19 cellular contexts compared by ENCODE assay signal in the genomic region with DNA sequence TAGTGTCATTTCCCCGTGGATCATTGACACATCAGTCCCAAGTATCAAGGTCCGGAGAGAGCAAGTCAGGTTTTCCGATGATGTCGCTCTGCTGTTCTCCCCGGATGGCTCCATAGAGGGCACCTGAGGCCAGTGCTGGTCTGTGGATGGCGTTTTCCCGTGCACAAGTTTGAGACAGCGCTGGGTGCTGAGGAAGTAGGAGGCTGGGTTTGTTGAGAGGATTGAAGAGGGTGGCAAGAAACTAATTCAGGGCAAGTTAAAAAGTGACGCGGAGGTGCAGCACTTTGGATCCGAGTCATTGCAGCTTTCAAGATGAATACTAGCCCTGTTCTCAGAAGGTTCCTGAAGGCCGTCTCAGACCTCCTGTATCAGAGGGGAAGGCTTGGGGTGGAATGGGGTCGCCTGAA. TPM values are rescaled to one million over a fixed set of nuclear protein-coding genes. Genes with fewer than 3 reads are reported as not detected.
DNase-seq lines count a peak whose midpoint lies in the region; ATAC-seq lines count a peak whose summit lies in the region.
"Had no signal": no experiment of that assay in that cellular context is flagged by ENCODE, and none has a peak within 500 bp of the region (broad histone marks: within the 10 kb centered on the region; RNA-seq: fewer than 3 reads in every experiment).

No MANE protein-coding gene starts in this region.

- H3K4me3 Mint-ChIP-seq in activated CD4-positive, alpha-beta T cell treated with anti-CD3 and anti-CD28 coated beads, Interleukin-2, amount 10 ng/mL, durations not matched to agents 24 days and 14 days: no peak overlapping the region
- H3K4me3 Mint-ChIP-seq: activated naive CD4-positive, alpha-beta T cell treated with anti-CD3 and anti-CD28 coated beads, Interleukin-2, amount 10 ng/mL, durations not matched to agents 7 days and 5 days; central memory CD8-positive, alpha-beta T cell had no signal

- no peak for DNase-seq in activated CD4-positive, alpha-beta T cell treated with anti-CD3 and anti-CD28 coated beads, Interleukin-2, amount 10 ng/mL, durations not matched to agents 24 days and 14 days
- DNase-seq in activated CD4-positive, alpha-beta T cell treated with anti-CD3 and anti-CD28 coated beads, Interleukin-2, amount 50 U/mL, for 4 hours: no peak
- peak; percentile 43 for DNase-seq in cerebellum (ENCODE audit: low spot score)
- DNase-seq in posterior vena cava (ENCODE audit: low spot score): peak; percentile 62
- DNase-seq in NCI-H526 treated with DMSO at 0.1 percent for 48 hours (lab: John Stamatoyannopoulos, UW): no peak
- no peak for DNase-seq in H7
- DNase-seq: activated naive CD4-positive, alpha-beta T cell treated with anti-CD3 and anti-CD28 coated beads, Interleukin-2, amount 10 ng/mL, durations not matched to agents 7 days and 5 days; erythroblast; lower lobe of right lung; NCI-H2081; occipital lobe; tibial artery had no signal

- H3K27me3 ChIP-seq in H7 (ENCODE audit: control insufficient read depth, insufficient read depth, low read length): no peaks in the 10 kb centered on the region
- H3K27me3 ChIP-seq: hepatocyte, tibial artery had no signal

- H3K4me3 ChIP-seq in H7 (ENCODE audit: insufficient read depth, low read depth, low read length): no peak overlapping the region
- H3K4me3 ChIP-seq: hepatocyte, lower lobe of right lung, SK-N-MC, smooth muscle cell, tibial artery had no signal

- ATAC-seq in GM19025 (IDR thresholded peaks at IDR 0.05; ENCODE audit: low read depth, unreplicated experiment) (peak; percentile 41), HG02884 (IDR thresholded peaks at IDR 0.05; ENCODE audit: unreplicated experiment) (no peak)

- no peaks in the 10 kb centered on the region for H3K9me3 Mint-ChIP-seq in activated CD4-positive, alpha-beta T cell treated with anti-CD3 and anti-CD28 coated beads, Interleukin-2, amount 10 ng/mL, durations not matched to agents 24 days and 14 days
- H3K9me3 Mint-ChIP-seq: activated naive CD4-positive, alpha-beta T cell treated with anti-CD3 and anti-CD28 coated beads, Interleukin-2, amount 10 ng/mL, durations not matched to agents 7 days and 5 days; central memory CD8-positive, alpha-beta T cell had no signal

- intact Hi-C loops in activated CD4-positive, alpha-beta T cell treated with anti-CD3 and anti-CD28 coated beads, Interleukin-2, amount 10 ng/mL, durations not matched to agents 24 days and 14 days (cut with micrococcal nuclease): no loop called here
- intact Hi-C loops in posterior vena cava (cut with DNase I): loop anchor here in 1 of 2 donors (10.0 kb wide), 1 partner anchor 174 kb away; no protein-coding TSS in a partner anchor

- H3K27ac Mint-ChIP-seq in activated CD4-positive, alpha-beta T cell treated with anti-CD3 and anti-CD28 coated beads, Interleukin-2, amount 10 ng/mL, durations not matched to agents 24 days and 14 days: peak overlapping the region; percentile 58
- H3K27ac Mint-ChIP-seq: activated naive CD4-positive, alpha-beta T cell treated with anti-CD3 and anti-CD28 coated beads, Interleukin-2, amount 10 ng/mL, durations not matched to agents 7 days and 5 days had no signal

- H3K27me3 Mint-ChIP-seq in activated CD4-positive, alpha-beta T cell treated with anti-CD3 and anti-CD28 coated beads, Interleukin-2, amount 10 ng/mL, durations not matched to agents 24 days and 14 days: no peaks in the 10 kb centered on the region
- H3K27me3 Mint-ChIP-seq: activated naive CD4-positive, alpha-beta T cell treated with anti-CD3 and anti-CD28 coated beads, Interleukin-2, amount 10 ng/mL, durations not matched to agents 7 days and 5 days; central memory CD8-positive, alpha-beta T cell had no signal

- peaks cover 27% of the 10 kb centered on the region for H3K4me1 Mint-ChIP-seq in activated CD4-positive, alpha-beta T cell treated with anti-CD3 and anti-CD28 coated beads, Interleukin-2, amount 10 ng/mL, durations not matched to agents 24 days and 14 days

- H3K36me3 Mint-ChIP-seq in activated CD4-positive, alpha-beta T cell treated with anti-CD3 and anti-CD28 coated beads, Interleukin-2, amount 10 ng/mL, durations not matched to agents 24 days and 14 days (ENCODE audit: low read depth): peaks cover 47% of the 10 kb centered on the region

- H3K36me3 ChIP-seq in H7 (replicated peaks; ENCODE audit: control insufficient read depth, insufficient read depth, low read length): peaks cover 3% of the 10 kb centered on the region; the same call in 1 of the 2 replicates

RNA-seq across cellular contexts. Expression of a gene that starts 7.7 kb away (rescaled TPM):
- total RNA-seq in activated CD4-positive, alpha-beta T cell treated with anti-CD3 and anti-CD28 coated beads, Interleukin-2, amount 10 ng/mL, durations not matched to agents 24 days and 14 days: 38.6 and 39.5 TPM in 2 replicates
- total RNA-seq in cerebellum (8.7 TPM), posterior vena cava (10 to 100 TPM; 27.1 to 29.8 TPM)
- total RNA-seq in H7 (2014; rRNA removed; shearing (Covaris generic)): 21.3 and 30.3 TPM in 2 replicates

RNA-seq across cellular contexts. Expression of a gene that starts 56.6 kb away (rescaled TPM):
- not detected in 2 replicates for total RNA-seq in activated CD4-positive, alpha-beta T cell treated with anti-CD3 and anti-CD28 coated beads, Interleukin-2, amount 10 ng/mL, durations not matched to agents 24 days and 14 days
- total RNA-seq in cerebellum: not detected
- under 1 TPM in 1 of 2 donors, not detected in 1; 0.14 TPM for total RNA-seq in posterior vena cava
- 0.31 TPM in 1 of 2 replicates, not detected in the other for total RNA-seq in H7 (2014; rRNA removed; shearing (Covaris generic))
- total RNA-seq: A673, hepatocyte, lower lobe of right lung, smooth muscle cell had no signal

Comparison
In these comparisons a context has a peak if more than half of its experiments do, and no peak if none do; other contexts are left out.
1. DNase-seq: peak in cerebellum (single experiment) and posterior vena cava (single experiment); none in activated CD4-positive, alpha-beta T cell treated with anti-CD3 and anti-CD28 coated beads, Interleukin-2, amount 10 ng/mL, durations not matched to agents 24 days and 14 days (single experiment), activated CD4-positive, alpha-beta T cell treated with anti-CD3 and anti-CD28 coated beads, Interleukin-2, amount 50 U/mL, for 4 hours (0 of 2), NCI-H526 treated with DMSO at 0.1 percent for 48 hours (single experiment) and H7 (single experiment).